In genomic region chr5:6377582-6378127, GRCh38 we compare ENCODE assay signal across 8 cellular contexts. TPM values are rescaled to one million over a fixed set of nuclear protein-coding genes. Genes with fewer than 3 reads are reported as not detected.
DNase-seq lines count a peak whose midpoint lies in the region; ATAC-seq, FAIRE-seq and TF ChIP-seq lines count a peak whose summit lies in the region.

No MANE protein-coding gene starts in this region.

- no peak for TF ChIP-seq EP300 in upper lobe of left lung (IDR thresholded peaks at IDR 0.05)

- no peaks in the 10 kb centered on the region for H3K9me3 Mint-ChIP-seq in MCF 10A (ENCODE audit: unreplicated experiment)

- H3K4me1 Mint-ChIP-seq in MCF 10A (ENCODE audit: insufficient read depth, unreplicated experiment): peaks cover 14% of the 10 kb centered on the region

- H3K4me2 ChIP-seq in DND-41 (ENCODE audit: insufficient read depth, low read length): peak overlapping the region; percentile 81

- intact Hi-C loops in MCF 10A (cut with micrococcal nuclease): loop anchor here (1.0 to 10.0 kb wide), 3 partner anchors 200 to 880 kb away; no protein-coding TSS in a partner anchor
- intact Hi-C loops in right lobe of liver (cut with DNase I): no loop called here

- H3K27ac ChIP-seq in DND-41 (ENCODE audit: low read length): peak overlapping the region; percentile 81
- H3K27ac ChIP-seq in right lobe of liver: peak overlapping the region; percentile 27 to 83 (median 81)
- peak overlapping the region; percentile 88 to 94 (median 90) for H3K27ac ChIP-seq in upper lobe of left lung

- peaks cover 36% of the 10 kb centered on the region; the same call in 1 of the 2 replicates for H4K20me1 ChIP-seq in DND-41 (ENCODE audit: insufficient read depth, low read length)

- ATAC-seq in DND-41 (ENCODE audit: insufficient read depth, low read depth) (peak; percentile 1; the same call in 1 of the 3 replicates), GM21723 (IDR thresholded peaks at IDR 0.05; ENCODE audit: unreplicated experiment) (peak; percentile 26), right lobe of liver (peak; percentile 3 to 21 (median 8)), upper lobe of left lung (ENCODE audit: low FRiP score in 2 of 2) (peak; percentile 23 to 49)

- BruUV-seq in MCF 10A (replicated peaks; lab: Mats Ljungman, UMichigan): no TSS peak

- H3K9ac ChIP-seq in DND-41 (ENCODE audit: low read depth, low read length): peak overlapping the region; percentile 87

- no peak for FAIRE-seq in D721Med (lab: Jason Lieb, UNC)

- H3K79me2 ChIP-seq in DND-41 (ENCODE audit: insufficient read depth, low read length): peaks cover 58% of the 10 kb centered on the region

- TF ChIP-seq CTCF in DND-41 (IDR thresholded peaks at IDR 0.05; ENCODE audit: borderline replicate concordance, extremely low read depth, low read length, poor library complexity, severe bottlenecking) (no peak), NB4 (IDR thresholded peaks at IDR 0.05; ENCODE audit: low read depth, low read length) (no peak), MCF 10A (IDR thresholded peaks at IDR 0.05; ENCODE audit: unreplicated experiment) (no peak), right lobe of liver (IDR thresholded peaks at IDR 0.05) (no peak), upper lobe of left lung (IDR thresholded peaks at IDR 0.05) (no peak), D721Med (IDR thresholded peaks at IDR 0.05; ENCODE audit: insufficient read depth, missing control alignments) (no peak)

- peak overlapping the region; percentile 99 for H3K4me3 Mint-ChIP-seq in MCF 10A (ENCODE audit: unreplicated experiment)

- no peaks in the 10 kb centered on the region for H3K27me3 Mint-ChIP-seq in MCF 10A (ENCODE audit: insufficient read depth, unreplicated experiment)

- H3K4me3 ChIP-seq in DND-41 (ENCODE audit: low read depth in 1 of 2, low read length in 2 of 2) (peak overlapping the region; percentile 41 to 65), NB4 (ENCODE audit: low read depth, low read length) (peak overlapping the region; percentile 94), right lobe of liver (peak overlapping the region; percentile 92 to 100 (median 100)), upper lobe of left lung (peak overlapping the region; percentile 89 to 99 (median 98))

- H3K36me3 Mint-ChIP-seq in MCF 10A (ENCODE audit: insufficient read depth, unreplicated experiment): peaks cover 48% of the 10 kb centered on the region

- POLR2A ChIA-PET in MCF 10A (lab: Yijun Ruan, JAX): interaction anchor here (0.9 to 1.6 kb wide), 2 partner anchors 22 to 255 kb away, joined by 4 to 5 read pairs; partner anchors contain the start of genes NSUN2 and SRD5A1

- peaks cover 50% of the 10 kb centered on the region for H3K36me3 ChIP-seq in DND-41 (ENCODE audit: insufficient read depth, low read length)
- H3K36me3 ChIP-seq in right lobe of liver: peaks cover 2 to 43% (median 11%) of the 10 kb centered on the region in 4 donors
- H3K36me3 ChIP-seq in upper lobe of left lung: peaks cover 19 to 41% (median 33%) of the 10 kb centered on the region in 4 donors

- no peak for DNase-seq in DND-41
- DNase-seq in NB4 (ENCODE audit: low read depth): peak; percentile 17
- no peak for DNase-seq in MCF 10A (ENCODE audit: unreplicated experiment)
- DNase-seq in right lobe of liver: no peak
- no peak for DNase-seq in upper lobe of left lung
- DNase-seq in NAMALWA (ENCODE audit: low spot score): no peak
- no peak for DNase-seq in D721Med (ENCODE audit: insufficient read length, low spot score)

- TF ChIP-seq POLR2A in NB4 (IDR thresholded peaks at IDR 0.05; ENCODE audit: extremely low read depth, insufficient read length) (no peak), right lobe of liver (IDR thresholded peaks at IDR 0.05) (no peak), upper lobe of left lung (IDR thresholded peaks at IDR 0.05) (no peak)

- H3K27me3 ChIP-seq in DND-41 (ENCODE audit: insufficient read depth, low read length, poor library complexity) (no peaks in the 10 kb centered on the region), right lobe of liver (no peaks in the 10 kb centered on the region), upper lobe of left lung (no peaks in the 10 kb centered on the region)

- CTCF ChIA-PET in MCF 10A (lab: Yijun Ruan, JAX): interaction anchor here (0.6 to 1.0 kb wide), 3 partner anchors 22 to 932 kb away, joined by 3 read pairs; no protein-coding TSS in a partner anchor

- peak overlapping the region; percentile 98 for H3K27ac Mint-ChIP-seq in MCF 10A (ENCODE audit: low read depth, unreplicated experiment)

- peak overlapping the region; percentile 83 for H2AFZ ChIP-seq in DND-41 (ENCODE audit: low read depth, low read length)

- H3K4me1 ChIP-seq in DND-41 (ENCODE audit: insufficient read depth, low read length) (peaks cover 35% of the 10 kb centered on the region), right lobe of liver (peaks cover 0 to 19% (median 3%) of the 10 kb centered on the region in 4 donors), upper lobe of left lung (peaks cover 9 to 17% (median 14%) of the 10 kb centered on the region in 4 donors)

- H3K9me3 ChIP-seq in DND-41 (ENCODE audit: insufficient read depth, low read length, severe bottlenecking): no peaks in the 10 kb centered on the region
- H3K9me3 ChIP-seq in right lobe of liver: no peaks in the 10 kb centered on the region
- no peaks in the 10 kb centered on the region for H3K9me3 ChIP-seq in upper lobe of left lung

- 13% methylated on average over 11 of the region's 11 CpGs for WGBS in right lobe of liver (ENCODE audit: insufficient coverage, low coverage, low lambda C conversion rate, missing lambda C conversion rate)
- 21 to 23% methylated on average over 10 to 11 of the region's 11 CpGs for WGBS in upper lobe of left lung, 2 donors

RNA-seq across cellular contexts. Expression of gene MED10, which starts 0.7 kb away (rescaled TPM):
- total RNA-seq in MCF 10A (2022) (84.9 and 85.1 TPM in 2 replicates), right lobe of liver (10 to 100 TPM in 4 of 6 experiments, 1 to 10 TPM in 2; 9.3 to 15.4 (median 12.7) TPM), upper lobe of left lung (10 to 100 TPM; 17.8 to 36.1 (median 29.1) TPM)
